3 cellular contexts compared by ENCODE assay signal in genomic region chrX:51682365-51683106, GRCh38. TPM values are rescaled to one million over a fixed set of nuclear protein-coding genes. Genes with fewer than 3 reads are reported as not detected.
"Had no signal": no experiment of that assay in that cellular context is flagged by ENCODE, and none has a peak within 500 bp of the region (broad histone marks: within the 10 kb centered on the region; RNA-seq: fewer than 3 reads in every experiment).

Gene CENPVL2, minus strand, starts transcription at chrX:51682831. Its CDS starts 0 bp downstream, at chrX:51682831.

RNA-seq across cellular contexts. Expression of gene CENPVL2, which starts in this region (rescaled TPM):
- total RNA-seq: GM23248, H4, HFFc6 had no signal
- polyA plus RNA-seq: GM23248 had no signal
